ENCODE assay signal across 10 cellular contexts in genomic region chr19:7636317-7636690, GRCh38. TPM values are rescaled to one million over a fixed set of nuclear protein-coding genes. Genes with fewer than 3 reads are reported as not detected.
DNase-seq lines count a peak whose midpoint lies in the region; ATAC-seq and TF ChIP-seq lines count a peak whose summit lies in the region.
"Had no signal": no experiment of that assay in that cellular context is flagged by ENCODE, and none has a peak within 500 bp of the region (broad histone marks: within the 10 kb centered on the region; RNA-seq: fewer than 3 reads in every experiment).

No MANE protein-coding gene starts in this region.

- POLR2A ChIA-PET in CD4-positive, alpha-beta memory T cell (lab: Charles Lee; ENCODE audit: partially characterized antibody), result no interaction called here

- H3K36me3 ChIP-seq in CD4-positive, alpha-beta memory T cell (ENCODE audit: insufficient read depth, low read length), result peaks cover 14% of the 10 kb centered on the region

- peaks cover 20 to 55% (median 34%) of the 10 kb centered on the region in 4 donors for H3K4me1 Mint-ChIP-seq in CD4-positive, alpha-beta memory T cell
- no peaks in the 10 kb centered on the region for H3K4me1 Mint-ChIP-seq in nephron

- peaks cover 7 to 21% of the 10 kb centered on the region in 2 donors for H3K36me3 Mint-ChIP-seq in CD4-positive, alpha-beta memory T cell
- no peaks in the 10 kb centered on the region for H3K36me3 Mint-ChIP-seq in nephron (ENCODE audit: low read depth)

- H3K27ac ChIP-seq in CD4-positive, alpha-beta memory T cell (ENCODE audit: low read depth, low read length), result peak overlapping the region; percentile 77
- peak overlapping the region in 1 of 2 donors; percentile 48 for H3K27ac ChIP-seq in coronary artery

- peak in 1 of 5 donors; percentile 36 for DNase-seq in CD4-positive, alpha-beta memory T cell
- DNase-seq in MV-4-11 (lab: John Stamatoyannopoulos, UW), result peak; percentile 49
- no peak for DNase-seq in coronary artery (ENCODE audit: low spot score)
- no peak for DNase-seq in SIG-M5 treated with dmso at 0.1 percent for 504 hours (lab: John Stamatoyannopoulos, UW; ENCODE audit: unreplicated experiment)
- DNase-seq in kidney tubule cell (ENCODE audit: low spot score), result no peak
- no peak for DNase-seq in iPS-NIHi7 (ENCODE audit: extremely low spot score)
- DNase-seq: cerebellar nuclear complex had no signal

- no peaks in the 10 kb centered on the region for H3K9me3 ChIP-seq in CD4-positive, alpha-beta memory T cell (ENCODE audit: control insufficient read depth in 1 of 2, low read length in 2 of 2)

- peak overlapping the region; percentile 26 to 42 for H3K4me3 ChIP-seq in CD4-positive, alpha-beta memory T cell (ENCODE audit: low read length in 2 of 2)
- peak overlapping the region; percentile 65 for H3K4me3 ChIP-seq in coronary artery

- CTCF ChIA-PET in CD4-positive, alpha-beta memory T cell (lab: Charles Lee; ENCODE audit: partially characterized antibody), result interaction anchor here (1.3 kb wide), 2 partner anchors 16 to 68 kb away, joined by 4 to 5 read pairs; no protein-coding TSS in a partner anchor

- no peaks in the 10 kb centered on the region for H3K9me3 Mint-ChIP-seq in CD4-positive, alpha-beta memory T cell
- no peaks in the 10 kb centered on the region for H3K9me3 Mint-ChIP-seq in nephron

- H3K27me3 ChIP-seq in CD4-positive, alpha-beta memory T cell (ENCODE audit: insufficient read depth, low read length), result no peaks in the 10 kb centered on the region

- peak overlapping the region; percentile 82 to 89 (median 84) for H3K4me3 Mint-ChIP-seq in CD4-positive, alpha-beta memory T cell
- H3K4me3 Mint-ChIP-seq in nephron, result peak overlapping the region; percentile 58 to 72 (median 71)

- TF ChIP-seq CTCF in coronary artery (IDR thresholded peaks at IDR 0.05) (no peak), nephron (IDR thresholded peaks at IDR 0.05; ENCODE audit: unreplicated experiment in 3 of 3) (no peak)

- peak overlapping the region in 6 of 7 donors; percentile 84 to 95 (median 94) for H3K27ac Mint-ChIP-seq in CD4-positive, alpha-beta memory T cell
- no peak overlapping the region for H3K27ac Mint-ChIP-seq in nephron

- peaks cover 36% of the 10 kb centered on the region for H3K4me1 ChIP-seq in CD4-positive, alpha-beta memory T cell (ENCODE audit: insufficient read depth, low read length)

- intact Hi-C loops in CD4-positive, alpha-beta memory T cell (cut with micrococcal nuclease), result loop anchor here (2.0 kb wide), 1 partner anchor 102 kb away; the partner anchor contains the start of gene PNPLA6

- no peaks in the 10 kb centered on the region for H3K27me3 Mint-ChIP-seq in CD4-positive, alpha-beta memory T cell
- peaks cover 38% of the 10 kb centered on the region for H3K27me3 Mint-ChIP-seq in nephron (ENCODE audit: low read depth)

- ATAC-seq in GM18861 (IDR thresholded peaks at IDR 0.05; ENCODE audit: unreplicated experiment), result no peak

RNA-seq across cellular contexts. Expression of gene STXBP2, which starts 0.6 kb away (rescaled TPM):
- 100 to 1,000 TPM; 219 to 220 TPM for total RNA-seq in CD4-positive, alpha-beta memory T cell
- 10 to 100 TPM; 73.1 to 88.8 TPM for polyA plus RNA-seq in CD4-positive, alpha-beta memory T cell

RNA-seq across cellular contexts. Expression of gene PCP2, which starts 2.8 kb away (rescaled TPM):
- 1 to 10 TPM; 5.7 to 6.4 TPM for total RNA-seq in CD4-positive, alpha-beta memory T cell
- 1 to 10 TPM in 1 of 2 donors, under 1 TPM in 1; 0.96 to 1.2 TPM for polyA plus RNA-seq in CD4-positive, alpha-beta memory T cell

RNA-seq across cellular contexts. Expression of gene PET100, which starts 6.7 kb away (rescaled TPM):
- 100 to 1,000 TPM; 120 to 144 TPM for total RNA-seq in CD4-positive, alpha-beta memory T cell
- polyA plus RNA-seq in CD4-positive, alpha-beta memory T cell, result 100 to 1,000 TPM; 127 to 279 TPM

RNA-seq across cellular contexts. Expression of gene XAB2, which starts 7.0 kb away (rescaled TPM):
- total RNA-seq in CD4-positive, alpha-beta memory T cell, result 10 to 100 TPM; 75.6 to 77.2 TPM
- 1 to 10 TPM; 5.4 to 9.6 TPM for polyA plus RNA-seq in CD4-positive, alpha-beta memory T cell

RNA-seq across cellular contexts. Expression of gene RETN, which starts 32.5 kb away (rescaled TPM):
- not detected for total RNA-seq in CD4-positive, alpha-beta memory T cell
- polyA plus RNA-seq in CD4-positive, alpha-beta memory T cell, result under 1 TPM; 0.48 to 0.94 TPM
- total RNA-seq: lower leg skin had no signal

Comparison
In these comparisons a context has a peak if more than half of its experiments do, and no peak if none do; other contexts are left out.
1. H3K27ac Mint-ChIP-seq: peak in CD4-positive, alpha-beta memory T cell (6 of 7); none in nephron (0 of 3).